14 cellular contexts compared by ENCODE assay signal in the genomic region with DNA sequence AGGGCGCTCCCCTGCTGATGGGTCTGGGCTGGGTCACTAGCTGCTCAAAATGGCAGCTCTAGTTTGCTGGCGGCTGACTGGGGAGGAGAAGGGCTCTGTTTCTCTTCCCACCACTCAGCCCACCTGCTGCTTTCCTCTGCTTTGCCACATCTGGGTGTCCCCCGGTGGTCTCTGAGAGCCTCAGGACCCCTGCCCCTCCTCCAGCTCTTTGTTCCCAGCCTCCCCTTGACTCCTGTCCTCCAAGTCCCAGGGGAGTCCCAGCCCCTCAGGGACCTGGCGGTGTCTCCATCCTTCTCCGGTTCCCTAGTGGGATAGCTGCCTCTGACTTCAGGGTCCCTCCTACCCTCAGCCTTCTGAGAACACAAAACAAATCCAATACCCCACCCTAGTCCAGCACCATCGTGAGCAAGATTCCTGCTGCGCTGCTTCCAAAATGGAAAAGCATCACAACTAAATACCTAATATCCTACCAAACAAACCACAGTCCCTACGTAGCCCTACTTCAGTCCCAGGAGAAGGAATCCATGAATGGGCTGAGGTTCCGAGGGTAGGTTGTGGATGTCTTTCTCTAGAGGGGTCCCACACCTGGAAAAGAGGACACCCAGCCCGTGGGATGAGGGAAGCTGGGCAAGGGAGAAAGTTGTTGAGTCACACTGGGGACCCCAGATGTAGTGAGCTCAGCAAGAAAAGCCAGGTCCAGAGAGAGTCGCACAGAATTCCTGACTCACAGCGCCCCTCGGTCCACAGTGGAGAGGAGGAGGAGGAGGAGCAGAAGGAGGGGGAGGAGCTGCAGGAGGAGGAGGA. TPM values are rescaled to one million over a fixed set of nuclear protein-coding genes. Genes with fewer than 3 reads are reported as not detected.
DNase-seq lines count a peak whose midpoint lies in the region; ATAC-seq and TF ChIP-seq lines count a peak whose summit lies in the region.
"Had no signal": no experiment of that assay in that cellular context is flagged by ENCODE, and none has a peak within 500 bp of the region (broad histone marks: within the 10 kb centered on the region; RNA-seq: fewer than 3 reads in every experiment).

No MANE protein-coding gene starts in this region.

- H3K27ac Mint-ChIP-seq in T-helper 2 cell treated with Interferon-gamma antibody and Interleukin-4, amounts not matched to agents 5 μg/mL and 100 μg/mL, for 36 hours = peak overlapping the region; percentile 35
- no peak overlapping the region for H3K27ac Mint-ChIP-seq in activated naive CD4-positive, alpha-beta T cell treated with anti-CD3 and anti-CD28 coated beads for 36 hours

- no peaks in the 10 kb centered on the region for H3K9me3 Mint-ChIP-seq in T-helper 2 cell treated with Interferon-gamma antibody and Interleukin-4, amounts not matched to agents 5 μg/mL and 100 μg/mL, for 36 hours
- H3K9me3 Mint-ChIP-seq in activated naive CD4-positive, alpha-beta T cell treated with anti-CD3 and anti-CD28 coated beads for 36 hours = no peaks in the 10 kb centered on the region

- peaks cover 0 to 62% (median 23%) of the 10 kb centered on the region in 3 donors for H3K4me1 ChIP-seq in gastroesophageal sphincter
- H3K4me1 ChIP-seq in upper lobe of left lung = peaks cover 0 to 6% (median under 1%) of the 10 kb centered on the region in 4 donors

- H3K4me3 Mint-ChIP-seq in T-helper 2 cell treated with Interferon-gamma antibody and Interleukin-4, amounts not matched to agents 5 μg/mL and 100 μg/mL, for 36 hours = no peak overlapping the region
- no peak overlapping the region for H3K4me3 Mint-ChIP-seq in activated naive CD4-positive, alpha-beta T cell treated with anti-CD3 and anti-CD28 coated beads for 36 hours

- H3K4me3 ChIP-seq in gastroesophageal sphincter = no peak overlapping the region
- H3K4me3 ChIP-seq in upper lobe of left lung = no peak overlapping the region

- CTCF ChIA-PET in activated naive CD4-positive, alpha-beta T cell treated with anti-CD3 and anti-CD28 coated beads for 36 hours (lab: Charles Lee) = interaction anchor here (4.2 kb wide), 1 partner anchor 10 kb away, joined by 25 read pairs; no protein-coding TSS in a partner anchor

- intact Hi-C loops in activated naive CD4-positive, alpha-beta T cell treated with anti-CD3 and anti-CD28 coated beads for 36 hours (cut with micrococcal nuclease) = no loop called here

- WGBS in gastroesophageal sphincter (ENCODE audit: low coverage in 1 of 2), 2 donors = 77 to 88% methylated on average over 4 to 6 of the region's 13 CpGs
- WGBS in upper lobe of left lung, 2 donors = 93% methylated on average over 13 of the region's 13 CpGs

- H3K9me3 ChIP-seq in gastroesophageal sphincter (no peaks in the 10 kb centered on the region), upper lobe of left lung (no peaks in the 10 kb centered on the region)

- peaks cover 3% of the 10 kb centered on the region for H3K27me3 Mint-ChIP-seq in T-helper 2 cell treated with Interferon-gamma antibody and Interleukin-4, amounts not matched to agents 5 μg/mL and 100 μg/mL, for 36 hours (ENCODE audit: low read depth)
- no peaks in the 10 kb centered on the region for H3K27me3 Mint-ChIP-seq in activated naive CD4-positive, alpha-beta T cell treated with anti-CD3 and anti-CD28 coated beads for 36 hours (ENCODE audit: low read depth)

- TF ChIP-seq EP300 in gastroesophageal sphincter (IDR thresholded peaks at IDR 0.05) (no peak), upper lobe of left lung (IDR thresholded peaks at IDR 0.05) (no peak)

- no peaks in the 10 kb centered on the region for H3K4me1 Mint-ChIP-seq in T-helper 2 cell treated with Interferon-gamma antibody and Interleukin-4, amounts not matched to agents 5 μg/mL and 100 μg/mL, for 36 hours (ENCODE audit: low read depth)
- H3K4me1 Mint-ChIP-seq in activated naive CD4-positive, alpha-beta T cell treated with anti-CD3 and anti-CD28 coated beads for 36 hours (ENCODE audit: low read depth) = no peaks in the 10 kb centered on the region

- no peaks in the 10 kb centered on the region for H3K27me3 ChIP-seq in gastroesophageal sphincter
- no peaks in the 10 kb centered on the region for H3K27me3 ChIP-seq in upper lobe of left lung

- no peak for DNase-seq in T-helper 2 cell treated with Interferon-gamma antibody and Interleukin-4, amounts not matched to agents 5 μg/mL and 100 μg/mL, for 36 hours (ENCODE audit: low spot score)
- DNase-seq in T-helper 2 cell (no peak), omental fat pad (ENCODE audit: low spot score) (no peak), upper lobe of left lung (no peak), hippocampal formation (lab: John Stamatoyannopoulos, UW) (no peak)
- no peak for DNase-seq in activated effector memory CD4-positive, alpha-beta T cell treated with anti-CD3 and anti-CD28 coated beads, Interleukin-2, amount 50 U/mL, for 16 hours
- DNase-seq in activated naive CD4-positive, alpha-beta T cell treated with anti-CD3 and anti-CD28 coated beads for 36 hours = no peak
- DNase-seq: activated CD4-positive, alpha-beta T cell treated with anti-CD3 and anti-CD28 coated beads, Interleukin-2, amount 50 U/mL, for 48 hours; dermis blood vessel endothelial cell; DND-41; erythroblast; NCI-H1694 had no signal

- H3K36me3 ChIP-seq in gastroesophageal sphincter (peaks cover 0 to 96% of the 10 kb centered on the region in 2 donors), upper lobe of left lung (peaks cover 52 to 97% (median 71%) of the 10 kb centered on the region in 4 donors)

- no peak for TF ChIP-seq POLR2A in gastroesophageal sphincter (IDR thresholded peaks at IDR 0.05)
- TF ChIP-seq POLR2A in upper lobe of left lung (IDR thresholded peaks at IDR 0.05) = no peak

- ATAC-seq in gastroesophageal sphincter (peak; percentile 82), omental fat pad (ENCODE audit: low FRiP score) (peak; percentile 13), upper lobe of left lung (ENCODE audit: low FRiP score in 2 of 2) (peak in 1 of 2 donors; percentile 86)

- H3K27ac ChIP-seq in gastroesophageal sphincter = peak overlapping the region in 3 of 4 donors; percentile 66 to 74 (median 67)
- H3K27ac ChIP-seq in upper lobe of left lung = peak overlapping the region in 3 of 4 donors; percentile 5 to 49 (median 31)

- no peak for TF ChIP-seq CTCF in gastroesophageal sphincter (IDR thresholded peaks at IDR 0.05)
- TF ChIP-seq CTCF in omental fat pad (IDR thresholded peaks at IDR 0.05) = no peak
- no peak for TF ChIP-seq CTCF in upper lobe of left lung (IDR thresholded peaks at IDR 0.05)

- peaks cover 2% of the 10 kb centered on the region for H3K36me3 Mint-ChIP-seq in T-helper 2 cell treated with Interferon-gamma antibody and Interleukin-4, amounts not matched to agents 5 μg/mL and 100 μg/mL, for 36 hours (ENCODE audit: low read depth)
- H3K36me3 Mint-ChIP-seq in activated naive CD4-positive, alpha-beta T cell treated with anti-CD3 and anti-CD28 coated beads for 36 hours (ENCODE audit: low read depth) = peaks cover 3% of the 10 kb centered on the region

RNA-seq across cellular contexts. Expression of gene NNMT, which starts 45.0 kb away (rescaled TPM):
- 100 to 1,000 TPM in 3 of 4 donors, 10 to 100 TPM in 1; 39.4 to 409 (median 243) TPM for total RNA-seq in gastroesophageal sphincter
- total RNA-seq in omental fat pad = 1,000 to 10,000 TPM in 3 of 4 donors, 100 to 1,000 TPM in 1; 712 to 1,460 (median 1,382) TPM
- 100 to 1,000 TPM in 5 of 6 donors, 10 to 100 TPM in 1; 93.4 to 383 (median 208) TPM for total RNA-seq in upper lobe of left lung
- total RNA-seq in activated naive CD4-positive, alpha-beta T cell treated with anti-CD3 and anti-CD28 coated beads for 36 hours = not detected
- total RNA-seq: temporal lobe had no signal

Comparison
In these comparisons a context has a peak if more than half of its experiments do, and no peak if none do; other contexts are left out.
1. RNA of gene NNMT, which starts 45.0 kb away (total RNA-seq): 712 to 1,460 TPM in omental fat pad, 39.4 to 409 TPM in gastroesophageal sphincter and 93.4 to 383 TPM in upper lobe of left lung; not detected in activated naive CD4-positive, alpha-beta T cell treated with anti-CD3 and anti-CD28 coated beads for 36 hours; every median in the first group is over 10 times any median in the second.